Comparison of ENCODE assay signal across 9 cellular contexts in genomic region chr18:39453882-39454281, GRCh38.
A peak's percentile ranks its signal among the peaks of the same experiment; 100 is the strongest.
DNase-seq lines count a peak whose midpoint lies in the region; ATAC-seq and TF ChIP-seq lines count a peak whose summit lies in the region.
"Had no signal": no experiment of that assay in that cellular context is flagged by ENCODE, and none has a peak within 500 bp of the region (broad histone marks: within the 10 kb centered on the region; RNA-seq: fewer than 3 reads in every experiment).

No MANE protein-coding gene starts in this region.

- peak; percentile 70; the same call in 1 of the 2 replicates for TF ChIP-seq EP300 in Ishikawa (IDR thresholded peaks at IDR 0.05; ENCODE audit: borderline replicate concordance)

- H3K4me1 Mint-ChIP-seq in activated T-helper 17 cell treated with anti-CD3 and anti-CD28 coated beads, Interleukin-2, amount 50 U/mL, for 72 hours: no peaks in the 10 kb centered on the region
- H3K4me1 Mint-ChIP-seq: naive B cell had no signal

- H3K36me3 Mint-ChIP-seq in activated T-helper 17 cell treated with anti-CD3 and anti-CD28 coated beads, Interleukin-2, amount 50 U/mL, for 72 hours (ENCODE audit: low read depth): no peaks in the 10 kb centered on the region
- H3K36me3 Mint-ChIP-seq: naive B cell had no signal

- no peak overlapping the region for H3K4me3 Mint-ChIP-seq in activated T-helper 17 cell treated with anti-CD3 and anti-CD28 coated beads, Interleukin-2, amount 50 U/mL, for 72 hours

- in situ Hi-C loops in astrocyte of the spinal cord (cut with HindIII; ENCODE audit: low sequenced_read_pairs): no loop called here

- no peak for TF ChIP-seq RAD21 in Ishikawa (IDR thresholded peaks at IDR 0.05; ENCODE audit: low read depth)

- TF ChIP-seq CTCF in astrocyte of the spinal cord (IDR thresholded peaks at IDR 0.05; ENCODE audit: low read depth, low read length): no peak

- H3K27ac Mint-ChIP-seq in activated T-helper 17 cell treated with anti-CD3 and anti-CD28 coated beads, Interleukin-2, amount 50 U/mL, for 72 hours: no peak overlapping the region
- H3K27ac Mint-ChIP-seq: naive B cell had no signal

- H3K9me3 Mint-ChIP-seq in activated T-helper 17 cell treated with anti-CD3 and anti-CD28 coated beads, Interleukin-2, amount 50 U/mL, for 72 hours: peaks cover 14% of the 10 kb centered on the region
- H3K9me3 Mint-ChIP-seq: naive B cell had no signal

- DNase-seq in astrocyte of the spinal cord (ENCODE audit: low read depth, low spot score) (peak; percentile 79), iris pigment epithelial cell (ENCODE audit: low read depth) (peak; percentile 83), smooth muscle cell of the brain vasculature (ENCODE audit: low read depth, low spot score) (peak; percentile 36), posterior cingulate gyrus (no peak)
- DNase-seq: activated gamma-delta T cell, naive B cell had no signal

- no peak overlapping the region for H3K4me3 ChIP-seq in astrocyte of the spinal cord (ENCODE audit: low read depth, low read length)

- intact Hi-C loops in posterior cingulate gyrus (cut with DNase I): no loop called here

- H3K27me3 Mint-ChIP-seq in activated T-helper 17 cell treated with anti-CD3 and anti-CD28 coated beads, Interleukin-2, amount 50 U/mL, for 72 hours: no peaks in the 10 kb centered on the region
- H3K27me3 Mint-ChIP-seq: naive B cell had no signal

- no peak for ATAC-seq in activated T-helper 17 cell treated with anti-CD3 and anti-CD28 coated beads, Interleukin-2, amount 50 U/mL, for 72 hours (replicated peaks)
- ATAC-seq in GM19467 (IDR thresholded peaks at IDR 0.05; ENCODE audit: unreplicated experiment): no peak

TF ChIP-seq in Ishikawa, 13 proteins besides CTCF, POLR2A, EP300 and RAD21:
- TF ChIP-seq CEBPB (IDR thresholded peaks at IDR 0.05) (peak; percentile 62; the same call in 1 of the 2 replicates), TCF12 (IDR thresholded peaks at IDR 0.05; ENCODE audit: low read depth) (peak; percentile 46; the same call in 1 of the 2 replicates), NFIC (IDR thresholded peaks at IDR 0.05) (peak; percentile 93), ZBTB7A (IDR thresholded peaks at IDR 0.05; ENCODE audit: low read depth) (no peak), TEAD4 (IDR thresholded peaks at IDR 0.05) (0 out of 2 replicates have a peak, but pooled peaks have one; percentile 19), EGR1 (IDR thresholded peaks at IDR 0.05) (no peak)

Comparison
In these comparisons a context has a peak if more than half of its experiments do, and no peak if none do; other contexts are left out.
1. DNase-seq: peak in astrocyte of the spinal cord (single experiment), iris pigment epithelial cell (single experiment) and smooth muscle cell of the brain vasculature (single experiment); none in posterior cingulate gyrus (0 of 10).